17 cellular contexts compared by ENCODE assay signal in the genomic region with DNA sequence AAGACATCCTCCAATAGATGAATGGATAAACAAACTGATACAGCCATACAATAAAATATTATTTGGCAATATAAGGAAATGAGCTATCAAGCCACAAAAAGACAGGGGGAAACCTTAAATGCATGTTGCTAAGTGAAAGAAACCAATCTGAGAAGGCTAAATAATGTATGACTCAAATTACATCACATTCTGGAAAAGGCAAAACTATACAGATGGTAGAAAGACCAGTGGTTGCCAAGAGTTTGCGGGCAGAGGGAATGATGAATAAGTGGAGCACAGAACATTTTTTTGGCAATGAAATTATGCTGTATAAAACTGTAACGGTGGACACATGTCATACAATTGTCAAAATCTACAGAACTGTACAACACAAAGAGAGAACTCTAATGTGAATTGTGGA.
DNase-seq lines count a peak whose midpoint lies in the region; ATAC-seq and TF ChIP-seq lines count a peak whose summit lies in the region.
"Had no signal": no experiment of that assay in that cellular context is flagged by ENCODE, and none has a peak within 500 bp of the region (broad histone marks: within the 10 kb centered on the region; RNA-seq: fewer than 3 reads in every experiment).

No MANE protein-coding gene starts in this region.

- ATAC-seq in HG02840 (IDR thresholded peaks at IDR 0.05; ENCODE audit: low FRiP score, unreplicated experiment) (no peak), HG02885 (IDR thresholded peaks at IDR 0.05; ENCODE audit: poor library complexity, unreplicated experiment) (no peak)
- ATAC-seq: A549, pancreas had no signal

- H3K27me3 ChIP-seq in breast epithelium = no peaks in the 10 kb centered on the region
- peaks cover 5% of the 10 kb centered on the region; the same call in 1 of the 2 replicates for H3K27me3 ChIP-seq in SK-N-SH (ENCODE audit: insufficient read depth)
- H3K27me3 ChIP-seq: pancreas had no signal

- WGBS in SK-N-SH (ENCODE audit: low lambda C conversion rate) = 30% methylated on average over 2 of the region's 2 CpGs

- H3K9me3 Mint-ChIP-seq in MCF 10A (ENCODE audit: unreplicated experiment) = peaks cover 18% of the 10 kb centered on the region

- no peaks in the 10 kb centered on the region for H3K9me2 ChIP-seq in SK-N-SH

- CTCF ChIA-PET in MCF 10A (lab: Yijun Ruan, JAX) = interaction anchor here (0.6 to 5.6 kb wide), 8 partner anchors 11 to 1374 kb away, joined by 3 to 61 read pairs (median 3); no protein-coding TSS in a partner anchor
- CTCF ChIA-PET in SK-N-SH (lab: Yijun Ruan, JAX) = interaction anchor here (1.7 kb wide), 1 partner anchor 71 kb away, joined by 6 read pairs; no protein-coding TSS in a partner anchor

- H3K4me1 Mint-ChIP-seq in MCF 10A (ENCODE audit: insufficient read depth, unreplicated experiment) = peaks cover 31% of the 10 kb centered on the region
- H3K4me1 Mint-ChIP-seq: activated naive CD8-positive, alpha-beta T cell treated with anti-CD3 and anti-CD28 coated beads, Interleukin-2, amount 10 ng/mL, durations not matched to agents 7 days and 5 days had no signal

- no peak overlapping the region for H2AFZ ChIP-seq in SK-N-SH (ENCODE audit: low read depth)

- no peaks in the 10 kb centered on the region for H3K27me3 Mint-ChIP-seq in MCF 10A (ENCODE audit: insufficient read depth, unreplicated experiment)

- H3K4me3 ChIP-seq in breast epithelium = no peak overlapping the region
- no peak overlapping the region for H3K4me3 ChIP-seq in SK-N-SH (ENCODE audit: low read depth in 2 of 2, low read length in 1 of 2)
- H3K4me3 ChIP-seq in fibroblast of mammary gland (ENCODE audit: control insufficient read depth, low read depth, low read length) = no peak overlapping the region
- H3K4me3 ChIP-seq: A549, pancreas, SK-N-MC had no signal

- no peaks in the 10 kb centered on the region for H3K79me2 ChIP-seq in SK-N-SH (ENCODE audit: insufficient read depth)

- H4K20me1 ChIP-seq in SK-N-SH (ENCODE audit: insufficient read depth) = no peaks in the 10 kb centered on the region

- no peak overlapping the region for H3K4me2 ChIP-seq in SK-N-SH
- H3K4me2 ChIP-seq: A549 had no signal

- no TSS peak for BruUV-seq in MCF 10A (replicated peaks; lab: Mats Ljungman, UMichigan)

- no peaks in the 10 kb centered on the region for H3K36me3 Mint-ChIP-seq in MCF 10A (ENCODE audit: insufficient read depth, unreplicated experiment)

- H3K27ac ChIP-seq in breast epithelium = no peak overlapping the region
- no peak overlapping the region for H3K27ac ChIP-seq in SK-N-SH (ENCODE audit: low read depth in 2 of 2, low read length in 1 of 2)
- H3K27ac ChIP-seq: A549, pancreas, SK-N-MC had no signal

- H3K27ac Mint-ChIP-seq in MCF 10A (ENCODE audit: low read depth, unreplicated experiment) = peak overlapping the region; percentile 82
- H3K27ac Mint-ChIP-seq: activated naive CD8-positive, alpha-beta T cell treated with anti-CD3 and anti-CD28 coated beads, Interleukin-2, amount 10 ng/mL, durations not matched to agents 7 days and 5 days; dendritic cell treated with granulocyte-macrophage colony-stimulating factor and Interleukin-4, amounts not matched to agents 40 ng/mL and 50 ng/mL, for 4 days had no signal

- H3K9ac ChIP-seq in SK-N-SH = no peak overlapping the region

- TF ChIP-seq CTCF in MCF 10A (IDR thresholded peaks at IDR 0.05; ENCODE audit: unreplicated experiment) (no peak), breast epithelium (IDR thresholded peaks at IDR 0.05) (no peak), SK-N-SH (IDR thresholded peaks at IDR 0.05) (no peak), fibroblast of mammary gland (conservative IDR thresholded peaks at IDR 0.05; ENCODE audit: control insufficient read depth, insufficient read depth, low read depth, low read length) (no peak)

- no peaks in the 10 kb centered on the region for H3F3A ChIP-seq in SK-N-SH (replicated peaks; ENCODE audit: insufficient read depth)

- H3K4me1 ChIP-seq in breast epithelium (no peaks in the 10 kb centered on the region), SK-N-SH (ENCODE audit: control insufficient read depth in 1 of 2, insufficient read depth in 2 of 2, low read depth in 1 of 2, low read length in 1 of 2) (no peaks in the 10 kb centered on the region)
- H3K4me1 ChIP-seq: A549, pancreas had no signal

- intact Hi-C loops in MCF 10A (cut with micrococcal nuclease) = loop anchor here (2.0 kb wide), 1 partner anchor 34 kb away; no protein-coding TSS in a partner anchor
- intact Hi-C loops in breast epithelium (cut with DNase I; ENCODE audit: low total_unique reads) = no loop called here

- TF ChIP-seq RAD21 in SK-N-SH (IDR thresholded peaks at IDR 0.05; ENCODE audit: low read length) = no peak

- no peaks in the 10 kb centered on the region for H3K36me3 ChIP-seq in breast epithelium
- H3K36me3 ChIP-seq in SK-N-SH (replicated peaks in 1 of 2; ENCODE audit: control insufficient read depth in 1 of 2, insufficient read depth in 2 of 2, low read length in 1 of 2) = no peaks in the 10 kb centered on the region
- H3K36me3 ChIP-seq: pancreas had no signal

- peak in 1 of 2 experiments; percentile 81; a peak in 2 of 4 replicates for TF ChIP-seq EP300 in SK-N-SH (IDR thresholded peaks at IDR 0.05; ENCODE audit: borderline replicate concordance in 1 of 2, low read depth in 1 of 2, low read length in 1 of 2)

- peak overlapping the region; percentile 43 for H3K4me3 Mint-ChIP-seq in MCF 10A (ENCODE audit: unreplicated experiment)
- H3K4me3 Mint-ChIP-seq: activated naive CD8-positive, alpha-beta T cell treated with anti-CD3 and anti-CD28 coated beads, Interleukin-2, amount 10 ng/mL, durations not matched to agents 7 days and 5 days; dendritic cell treated with granulocyte-macrophage colony-stimulating factor and Interleukin-4, amounts not matched to agents 40 ng/mL and 50 ng/mL, for 4 days had no signal

- POLR2A ChIA-PET in MCF 10A (lab: Yijun Ruan, JAX) = interaction anchor here (0.9 to 1.2 kb wide), 3 partner anchors 42 to 226 kb away, joined by 3 read pairs; no protein-coding TSS in a partner anchor
- POLR2A ChIA-PET in SK-N-SH (lab: Yijun Ruan, JAX) = no interaction called here

- peak; percentile 98 for DNase-seq in MCF 10A (ENCODE audit: unreplicated experiment)
- DNase-seq in breast epithelium (ENCODE audit: low spot score in 2 of 2) = no peak
- DNase-seq in SK-N-SH = no peak
- DNase-seq in fibroblast of mammary gland (ENCODE audit: low read depth) = peak; percentile 97
- no peak for DNase-seq in NCI-H526 treated with DMSO at 0.1 percent for 48 hours (lab: John Stamatoyannopoulos, UW)
- no peak for DNase-seq in NCI-H146 treated with DMSO at 0.1 percent for 48 hours (lab: John Stamatoyannopoulos, UW; ENCODE audit: unreplicated experiment)
- DNase-seq: activated CD8-positive, alpha-beta memory T cell treated with anti-CD3 and anti-CD28 coated beads, Interleukin-2, amount 50 U/mL, for 48 hours; activated naive CD8-positive, alpha-beta T cell treated with anti-CD3 and anti-CD28 coated beads, Interleukin-2, amount 10 ng/mL, durations not matched to agents 7 days and 5 days; foreskin melanocyte; NCI-H187 treated with DMSO at 0.1 percent for 48 hours; NK-92 treated with Interleukin-12 subunit alpha and Interleukin-12 subunit beta, amount 100 ng/mL, for 24 hours; pancreas had no signal

- TF ChIP-seq POLR2A in breast epithelium (IDR thresholded peaks at IDR 0.05) = no peak

- peaks cover 4 to 15% of the 10 kb centered on the region in 2 donors for H3K9me3 ChIP-seq in breast epithelium
- H3K9me3 ChIP-seq in SK-N-SH = peaks cover 3% of the 10 kb centered on the region; the same call in 1 of the 2 replicates
- H3K9me3 ChIP-seq: pancreas had no signal

TF ChIP-seq in SK-N-SH, 30 proteins besides CTCF, POLR2A, EP300 and RAD21 (continues in another document):
- peak; percentile 93 for TF ChIP-seq TCF12 (IDR thresholded peaks at IDR 0.05)
- TF ChIP-seq, protein P1, sequence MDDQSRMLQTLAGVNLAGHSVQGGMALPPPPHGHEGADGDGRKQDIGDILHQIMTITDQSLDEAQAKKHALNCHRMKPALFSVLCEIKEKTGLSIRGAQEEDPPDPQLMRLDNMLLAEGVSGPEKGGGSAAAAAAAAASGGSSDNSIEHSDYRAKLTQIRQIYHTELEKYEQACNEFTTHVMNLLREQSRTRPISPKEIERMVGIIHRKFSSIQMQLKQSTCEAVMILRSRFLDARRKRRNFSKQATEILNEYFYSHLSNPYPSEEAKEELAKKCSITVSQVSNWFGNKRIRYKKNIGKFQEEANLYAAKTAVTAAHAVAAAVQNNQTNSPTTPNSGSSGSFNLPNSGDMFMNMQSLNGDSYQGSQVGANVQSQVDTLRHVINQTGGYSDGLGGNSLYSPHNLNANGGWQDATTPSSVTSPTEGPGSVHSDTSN (IDR thresholded peaks at IDR 0.05) = peak; percentile 71
- no peak for TF ChIP-seq SIN3A (IDR thresholded peaks at IDR 0.05; ENCODE audit: borderline replicate concordance, low read depth, low read length)
- no peak for TF ChIP-seq GATA2 (CRISPR knock-in tag; IDR thresholded peaks at IDR 0.05)
- TF ChIP-seq, protein P2, sequence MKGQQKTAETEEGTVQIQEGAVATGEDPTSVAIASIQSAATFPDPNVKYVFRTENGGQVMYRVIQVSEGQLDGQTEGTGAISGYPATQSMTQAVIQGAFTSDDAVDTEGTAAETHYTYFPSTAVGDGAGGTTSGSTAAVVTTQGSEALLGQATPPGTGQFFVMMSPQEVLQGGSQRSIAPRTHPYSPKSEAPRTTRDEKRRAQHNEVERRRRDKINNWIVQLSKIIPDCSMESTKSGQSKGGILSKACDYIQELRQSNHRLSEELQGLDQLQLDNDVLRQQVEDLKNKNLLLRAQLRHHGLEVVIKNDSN (IDR thresholded peaks at IDR 0.05; ENCODE audit: borderline replicate concordance, low read depth) = no peak
- no peak for TF ChIP-seq FOXJ3 (CRISPR knock-in tag; IDR thresholded peaks at IDR 0.05)
- no peak for TF ChIP-seq TAF1 (IDR thresholded peaks at IDR 0.05; ENCODE audit: borderline replicate concordance, low read depth, low read length)
- TF ChIP-seq, protein P3, sequence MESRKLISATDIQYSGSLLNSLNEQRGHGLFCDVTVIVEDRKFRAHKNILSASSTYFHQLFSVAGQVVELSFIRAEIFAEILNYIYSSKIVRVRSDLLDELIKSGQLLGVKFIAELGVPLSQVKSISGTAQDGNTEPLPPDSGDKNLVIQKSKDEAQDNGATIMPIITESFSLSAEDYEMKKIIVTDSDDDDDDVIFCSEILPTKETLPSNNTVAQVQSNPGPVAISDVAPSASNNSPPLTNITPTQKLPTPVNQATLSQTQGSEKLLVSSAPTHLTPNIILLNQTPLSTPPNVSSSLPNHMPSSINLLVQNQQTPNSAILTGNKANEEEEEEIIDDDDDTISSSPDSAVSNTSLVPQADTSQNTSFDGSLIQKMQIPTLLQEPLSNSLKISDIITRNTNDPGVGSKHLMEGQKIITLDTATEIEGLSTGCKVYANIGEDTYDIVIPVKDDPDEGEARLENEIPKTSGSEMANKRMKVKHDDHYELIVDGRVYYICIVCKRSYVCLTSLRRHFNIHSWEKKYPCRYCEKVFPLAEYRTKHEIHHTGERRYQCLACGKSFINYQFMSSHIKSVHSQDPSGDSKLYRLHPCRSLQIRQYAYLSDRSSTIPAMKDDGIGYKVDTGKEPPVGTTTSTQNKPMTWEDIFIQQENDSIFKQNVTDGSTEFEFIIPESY (IDR thresholded peaks at IDR 0.05; ENCODE audit: borderline replicate concordance, low read depth) = no peak
- peak; percentile 22; the same call in 1 of the 2 replicates for TF ChIP-seq POLR2AphosphoS5 (IDR thresholded peaks at IDR 0.05; ENCODE audit: low read depth, low read length)
- no peak for TF ChIP-seq MXI1 (IDR thresholded peaks at IDR 0.05; ENCODE audit: low read depth, low read length)

Comparison
In these comparisons a context has a peak if more than half of its experiments do, and no peak if none do; other contexts are left out.
1. DNase-seq: peak in MCF 10A (single experiment) and fibroblast of mammary gland (single experiment); none in breast epithelium (0 of 2), SK-N-SH (single experiment), NCI-H526 treated with DMSO at 0.1 percent for 48 hours (single experiment) and NCI-H146 treated with DMSO at 0.1 percent for 48 hours (single experiment).